In the genomic region with DNA sequence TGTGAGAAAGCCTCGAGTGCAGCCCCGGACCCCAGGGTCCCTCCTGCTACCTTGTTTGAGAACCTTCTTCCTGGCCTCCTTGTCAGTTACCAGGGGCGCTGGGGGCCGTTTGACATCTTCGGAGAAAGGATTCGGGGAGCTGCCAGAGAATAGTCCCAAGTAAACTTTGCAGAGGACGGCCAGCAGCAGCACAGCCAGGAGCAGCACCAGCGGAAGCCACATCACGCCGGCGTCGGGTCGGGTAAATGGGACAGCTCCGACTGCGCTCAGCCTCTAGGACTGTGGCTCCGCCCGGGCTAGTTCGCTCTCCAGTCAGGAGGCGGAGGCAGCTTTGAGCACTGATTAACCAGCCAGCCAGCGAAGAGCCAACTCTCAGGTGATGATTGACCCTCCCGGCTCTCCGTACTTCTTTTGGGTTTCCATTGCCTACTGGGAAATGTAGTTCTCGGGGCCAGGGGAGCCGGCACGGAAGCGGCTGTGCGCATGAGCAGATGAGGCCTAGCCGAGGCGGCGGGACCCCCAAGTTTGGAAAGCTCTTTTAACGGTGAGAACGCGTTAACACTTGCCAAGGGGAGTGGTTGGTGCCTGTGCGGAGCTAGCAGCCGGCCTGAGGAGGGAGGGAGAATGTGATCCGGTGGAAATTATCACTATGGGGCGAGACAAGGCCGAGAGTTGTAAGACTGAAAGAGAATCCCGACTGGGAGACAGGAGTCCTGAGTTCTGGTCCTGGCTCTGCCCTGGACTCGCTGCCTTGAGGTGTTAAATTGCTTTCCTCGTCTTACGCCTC, we compare ENCODE assay signal across 8 cellular contexts. TPM values are rescaled to one million over a fixed set of nuclear protein-coding genes. Genes with fewer than 3 reads are reported as not detected.
DNase-seq lines count a peak whose midpoint lies in the region; ATAC-seq and TF ChIP-seq lines count a peak whose summit lies in the region.

A gene (plus strand): TSS at position 484 of the 787 bp plus-strand sequence. CDS start 2,430 bp downstream, outside the sequence.
A gene (minus strand): TSS at position 243 of the 787 bp plus-strand sequence. CDS start 21 bp downstream, at position 222.

- no peaks in the 10 kb centered on the region for H3K9me3 ChIP-seq in IMR-90 (ENCODE audit: control insufficient read depth, insufficient read depth, low read length)

- H2AK9ac ChIP-seq in IMR-90 (replicated peaks; ENCODE audit: low read depth, low read length, poor library complexity), result peak within 1 kb of the TSS; percentile 94

- H3K23ac ChIP-seq in IMR-90 (ENCODE audit: low read depth, low read length), result peak within 1 kb of the TSS; percentile 97

- peak within 1 kb of the TSS; percentile 62; the same call in 1 of the 2 replicates for H2BK120ac ChIP-seq in IMR-90 (ENCODE audit: low read depth, low read length)

- in situ Hi-C loops in IMR-90 (cut with MboI; ENCODE audit: low sequenced_read_pairs), result no loop called here

- peak within 1 kb of the TSS; percentile 84 for H4K5ac ChIP-seq in IMR-90 (ENCODE audit: low read depth, low read length)

- no peaks in the 10 kb centered on the region for H3K27me3 ChIP-seq in IMR-90 (ENCODE audit: control insufficient read depth, insufficient read depth, low read length)

- peak within 1 kb of the TSS; percentile 84 for H4K91ac ChIP-seq in IMR-90 (ENCODE audit: insufficient read depth, low read depth, low read length)

- CTCF ChIA-PET in IMR-90 (lab: Yijun Ruan, JAX), result interaction anchor here (0.9 to 1.0 kb wide), 2 partner anchors 9 to 22 kb away, joined by 3 read pairs; no protein-coding TSS in a partner anchor

- H3K4me1 ChIP-seq in IMR-90 (ENCODE audit: control insufficient read depth, insufficient read depth, low read length), result peaks cover 6% of the 10 kb centered on the region

- peak within 1 kb of the TSS; percentile 31; the same call in 1 of the 3 replicates for H2BK15ac ChIP-seq in IMR-90 (ENCODE audit: low read depth, low read length)

- H3K4ac ChIP-seq in IMR-90 (ENCODE audit: low read depth, low read length), result peak within 1 kb of the TSS; percentile 97

- H3K4me3 ChIP-seq in IMR-90 (ENCODE audit: insufficient read depth, low read depth, low read length), result peak within 1 kb of the TSS; percentile 64

- peak; percentile 92 for ATAC-seq in GM21528 (IDR thresholded peaks at IDR 0.05; ENCODE audit: low FRiP score, unreplicated experiment)
- ATAC-seq in IMR-90 (ENCODE audit: low read depth), result peak; percentile 99

- H3K9ac ChIP-seq in IMR-90 (ENCODE audit: low read depth, low read length), result peak within 1 kb of the TSS; percentile 96

- no TSS peak for BruUV-seq in IMR-90 (replicated peaks; lab: Mats Ljungman, UMichigan)

- peak within 1 kb of the TSS; percentile 90 for H2AK5ac ChIP-seq in IMR-90 (ENCODE audit: low read depth, low read length)

- peak within 1 kb of the TSS; percentile 98 for H3K14ac ChIP-seq in IMR-90 (replicated peaks; ENCODE audit: low read depth, low read length)

- POLR2A ChIA-PET in IMR-90 (lab: Charles Lee; ENCODE audit: unreplicated experiment), result interaction anchor here (0.6 to 1.2 kb wide), 5 partner anchors 10 to 279 kb away, joined by 3 to 7 read pairs (median 4); a partner anchor contains a TSS

- H3K36me3 ChIP-seq in IMR-90 (ENCODE audit: control insufficient read depth, insufficient read depth, low read length), result peaks cover 28% of the 10 kb centered on the region

- H4K8ac ChIP-seq in IMR-90 (ENCODE audit: low read depth in 2 of 2, low read length in 2 of 2), result peak within 1 kb of the TSS; percentile 88 to 99

- peak within 1 kb of the TSS; percentile 77 for H3K18ac ChIP-seq in IMR-90 (ENCODE audit: low read depth, low read length)

- no peak for TF ChIP-seq RAD21 in IMR-90 (IDR thresholded peaks at IDR 0.05; ENCODE audit: low read length)

- peak within 1 kb of the TSS; percentile 87 for H3K27ac ChIP-seq in IMR-90 (ENCODE audit: insufficient read depth, low read length)

- peak within 1 kb of the TSS; percentile 89 for H2BK5ac ChIP-seq in IMR-90 (ENCODE audit: low read depth, low read length, poor library complexity, severe bottlenecking)

- peak within 1 kb of the TSS; percentile 90 for H3K56ac ChIP-seq in IMR-90 (ENCODE audit: extremely low read depth, insufficient read depth, low read length)

- 2% methylated on average over 27 of the region's 42 CpGs; no CpG with 5 or more reads in 1 of the 2 experiments for WGBS in IMR-90 (ENCODE audit: extremely low coverage in 2 of 2, insufficient read length in 1 of 2), 2 experiments

- intact Hi-C loops in IMR-90 (cut with micrococcal nuclease), result loop anchor here (1.0 to 2.0 kb wide), 3 partner anchors 27 to 196 kb away; a partner anchor contains a TSS

- H3K4me2 ChIP-seq in IMR-90 (ENCODE audit: low read depth, low read length), result peak within 1 kb of the TSS; percentile 87

- H2AFZ ChIP-seq in IMR-90 (replicated peaks; ENCODE audit: low read length, poor library complexity), result peak within 1 kb of the TSS; percentile 98

- H4K20me1 ChIP-seq in IMR-90 (ENCODE audit: insufficient read depth, low read length), result no peaks in the 10 kb centered on the region

- no peak for TF ChIP-seq CTCF in IMR-90 (conservative IDR thresholded peaks at IDR 0.05; ENCODE audit: low read depth, low read length)

- no peak within 1 kb of the TSS for H2BK20ac ChIP-seq in IMR-90 (ENCODE audit: low read depth, low read length)

- peaks cover 33 to 50% of the 10 kb centered on the region in 2 experiments for H3K79me1 ChIP-seq in IMR-90 (ENCODE audit: low read depth in 1 of 2, low read length in 2 of 2)

- TF ChIP-seq POLR2A in IMR-90 (IDR thresholded peaks at IDR 0.05; ENCODE audit: low read depth, low read length), result peak; percentile 98

- dilution Hi-C loops in IMR-90 (cut with HindIII; ENCODE audit: low sequenced_read_pairs, unreplicated experiment), result no loop called here

- DNase-seq in DMS 273 (lab: John Stamatoyannopoulos, UW; ENCODE audit: unreplicated experiment) (peak; percentile 99), IMR-90 (peak; percentile 100), OCI-M1 (lab: John Stamatoyannopoulos, UW) (peak; percentile 97), activated T-cell treated with anti-CD3 and anti-CD28 coated beads for 24 hours (ENCODE audit: low read depth) (peak; percentile 96), epidermal melanocyte (ENCODE audit: insufficient read length, low spot score) (peak; percentile 95), middle frontal gyrus (ENCODE audit: extremely low spot score, low spot score) (peak; percentile 92)
- DNase-seq in stimulated activated CD8-positive, alpha-beta memory T cell treated with anti-CD3 and anti-CD28 coated beads, Interleukin-2, amount 100 ng/mL, for 48 hours (ENCODE audit: low read depth in 2 of 2), result peak; percentile 84 to 93

- H3K9me1 ChIP-seq in IMR-90 (ENCODE audit: insufficient read depth, low read length), result peaks cover 16% of the 10 kb centered on the region

TF ChIP-seq in IMR-90, 13 proteins besides CTCF, POLR2A, EP300 and RAD21:
- TF ChIP-seq CEBPB (IDR thresholded peaks at IDR 0.05; ENCODE audit: low read depth, low read length) (no peak), MAFK (IDR thresholded peaks at IDR 0.05; ENCODE audit: low read depth, low read length) (no peak), FOS (IDR thresholded peaks at IDR 0.05; ENCODE audit: low read depth, low read length) (no peak), RFX5 (IDR thresholded peaks at IDR 0.05; ENCODE audit: low read depth, low read length) (no peak), BHLHE40 (IDR thresholded peaks at IDR 0.05; ENCODE audit: low read depth, low read length) (no peak), RCOR1 (IDR thresholded peaks at IDR 0.05; ENCODE audit: insufficient replicate concordance, low read length) (no peak), MXI1 (IDR thresholded peaks at IDR 0.05; ENCODE audit: borderline replicate concordance, low read depth, low read length) (peak; percentile 23; the same call in 1 of the 2 replicates), MAZ (IDR thresholded peaks at IDR 0.05; ENCODE audit: borderline replicate concordance, low read depth, low read length) (peak; percentile 69), NFE2L2 (IDR thresholded peaks at IDR 0.05; ENCODE audit: low read depth, low read length) (no peak), CHD1 (IDR thresholded peaks at IDR 0.05; ENCODE audit: low read depth, low read length) (no peak), SMC3 (IDR thresholded peaks at IDR 0.05; ENCODE audit: low read depth, low read length) (no peak)
- TF ChIP-seq, protein P1, sequence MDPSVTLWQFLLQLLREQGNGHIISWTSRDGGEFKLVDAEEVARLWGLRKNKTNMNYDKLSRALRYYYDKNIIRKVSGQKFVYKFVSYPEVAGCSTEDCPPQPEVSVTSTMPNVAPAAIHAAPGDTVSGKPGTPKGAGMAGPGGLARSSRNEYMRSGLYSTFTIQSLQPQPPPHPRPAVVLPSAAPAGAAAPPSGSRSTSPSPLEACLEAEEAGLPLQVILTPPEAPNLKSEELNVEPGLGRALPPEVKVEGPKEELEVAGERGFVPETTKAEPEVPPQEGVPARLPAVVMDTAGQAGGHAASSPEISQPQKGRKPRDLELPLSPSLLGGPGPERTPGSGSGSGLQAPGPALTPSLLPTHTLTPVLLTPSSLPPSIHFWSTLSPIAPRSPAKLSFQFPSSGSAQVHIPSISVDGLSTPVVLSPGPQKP (IDR thresholded peaks at IDR 0.05; ENCODE audit: borderline replicate concordance, low read depth, low read length), result no peak
- TF ChIP-seq, protein P2, sequence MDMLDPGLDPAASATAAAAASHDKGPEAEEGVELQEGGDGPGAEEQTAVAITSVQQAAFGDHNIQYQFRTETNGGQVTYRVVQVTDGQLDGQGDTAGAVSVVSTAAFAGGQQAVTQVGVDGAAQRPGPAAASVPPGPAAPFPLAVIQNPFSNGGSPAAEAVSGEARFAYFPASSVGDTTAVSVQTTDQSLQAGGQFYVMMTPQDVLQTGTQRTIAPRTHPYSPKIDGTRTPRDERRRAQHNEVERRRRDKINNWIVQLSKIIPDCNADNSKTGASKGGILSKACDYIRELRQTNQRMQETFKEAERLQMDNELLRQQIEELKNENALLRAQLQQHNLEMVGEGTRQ (IDR thresholded peaks at IDR 0.05; ENCODE audit: low read depth, low read length), result peak; percentile 24; the same call in 1 of the 2 replicates

RNA-seq across cellular contexts. Expression of the first gene that starts in this region (rescaled TPM):
- 10.8 and 13.1 TPM in 2 replicates for total RNA-seq in IMR-90 (2012; rRNA removed)
- 19.2 and 20.7 TPM in 2 replicates for polyA plus RNA-seq in IMR-90 (2012; rRNA removed)
- polyA plus RNA-seq in IMR-90 (2012; cell fraction: cytosol; rRNA removed), result 6.6 and 7.8 TPM in 2 replicates
- 72.0 and 88.6 TPM in 2 replicates for polyA plus RNA-seq in IMR-90 (2012; cell fraction: nucleus; rRNA removed; ENCODE audit: low replicate concordance)

RNA-seq across cellular contexts. Expression of the second gene that starts in this region (rescaled TPM):
- 25.0 and 32.3 TPM in 2 replicates for total RNA-seq in IMR-90 (2012; rRNA removed)
- polyA plus RNA-seq in IMR-90 (2012; rRNA removed), result 22.8 and 25.6 TPM in 2 replicates
- polyA plus RNA-seq in IMR-90 (2012; cell fraction: cytosol; rRNA removed), result 12.7 and 18.2 TPM in 2 replicates
- 30.4 and 42.7 TPM in 2 replicates for polyA plus RNA-seq in IMR-90 (2012; cell fraction: nucleus; rRNA removed; ENCODE audit: low replicate concordance)

Comparison
In these comparisons a context has a peak if more than half of its experiments do, and no peak if none do; other contexts are left out.
1. Peak in every context shown above with its lines: DNase-seq, ATAC-seq, H3K4me3 ChIP-seq and H3K27ac ChIP-seq.